ENCODE assay signal across 9 cellular contexts in genomic region chr3:112774293-112774926, GRCh38.
DNase-seq lines count a peak whose midpoint lies in the region; ATAC-seq, FAIRE-seq and TF ChIP-seq lines count a peak whose summit lies in the region.
"Had no signal": no experiment of that assay in that cellular context is flagged by ENCODE, and none has a peak within 500 bp of the region (broad histone marks: within the 10 kb centered on the region; RNA-seq: fewer than 3 reads in every experiment).

No MANE protein-coding gene starts in this region.

- H2AFZ ChIP-seq in astrocyte (ENCODE audit: low read depth, low read length) = no peak overlapping the region
- H2AFZ ChIP-seq: parathyroid adenoma had no signal

- H3K27me3 ChIP-seq in CD4-positive, alpha-beta T cell (ENCODE audit: control insufficient read depth, insufficient read depth, low read length) = no peaks in the 10 kb centered on the region
- H3K27me3 ChIP-seq in astrocyte (ENCODE audit: insufficient read depth, low read length) = no peaks in the 10 kb centered on the region
- no peaks in the 10 kb centered on the region for H3K27me3 ChIP-seq in lower lobe of right lung (ENCODE audit: low read depth)

- CTCF ChIA-PET in CD4-positive, alpha-beta T cell (lab: Charles Lee) = interaction anchor here (1.9 kb wide), 1 partner anchor 14 kb away, joined by 5 read pairs; no protein-coding TSS in a partner anchor

- H3K9ac ChIP-seq in astrocyte (ENCODE audit: low read length) = peak overlapping the region; percentile 24
- H3K9ac ChIP-seq: parathyroid adenoma had no signal

- no peaks in the 10 kb centered on the region for H3K36me3 ChIP-seq in astrocyte (ENCODE audit: insufficient read depth, low read length)
- H3K36me3 ChIP-seq in lower lobe of right lung = no peaks in the 10 kb centered on the region

- intact Hi-C loops in CD4-positive, alpha-beta T cell (cut with DNase I, micrococcal nuclease) = no loop called here
- intact Hi-C loops in lower lobe of right lung (cut with DNase I) = no loop called here

- H3K27me3 Mint-ChIP-seq in CD4-positive, alpha-beta T cell = no peaks in the 10 kb centered on the region
- H3K27me3 Mint-ChIP-seq in IgD-negative memory B cell = no peaks in the 10 kb centered on the region
- no peaks in the 10 kb centered on the region for H3K27me3 Mint-ChIP-seq in astrocyte (ENCODE audit: low read depth, unreplicated experiment)

- peaks cover 26% of the 10 kb centered on the region for H3K4me1 Mint-ChIP-seq in CD4-positive, alpha-beta T cell (ENCODE audit: low read depth)
- peaks cover 29 to 48% (median 38%) of the 10 kb centered on the region in 3 donors for H3K4me1 Mint-ChIP-seq in IgD-negative memory B cell
- peaks cover 21% of the 10 kb centered on the region for H3K4me1 Mint-ChIP-seq in astrocyte (ENCODE audit: low read depth, unreplicated experiment)

- no peaks in the 10 kb centered on the region for H3K9me3 ChIP-seq in CD4-positive, alpha-beta T cell (ENCODE audit: control insufficient read depth, low read length)
- H3K9me3 ChIP-seq in astrocyte (ENCODE audit: insufficient read depth, low read depth, low read length) (no peaks in the 10 kb centered on the region), lower lobe of right lung (no peaks in the 10 kb centered on the region)

- POLR2A ChIA-PET in CD4-positive, alpha-beta T cell (lab: Charles Lee) = interaction anchor here (1.0 to 1.4 kb wide), 6 partner anchors 20 to 202 kb away, joined by 3 to 4 read pairs (median 3); no protein-coding TSS in a partner anchor

- peak overlapping the region; percentile 68 for H3K27ac Mint-ChIP-seq in CD4-positive, alpha-beta T cell
- H3K27ac Mint-ChIP-seq in IgD-negative memory B cell (peak overlapping the region; percentile 80 to 94 (median 86)), astrocyte (ENCODE audit: unreplicated experiment) (no peak overlapping the region)

- peaks cover 40% of the 10 kb centered on the region for H3K4me1 ChIP-seq in astrocyte (ENCODE audit: insufficient read depth, low read length)
- H3K4me1 ChIP-seq in lower lobe of right lung = peaks cover 15% of the 10 kb centered on the region
- H3K4me1 ChIP-seq: parathyroid adenoma had no signal

- no peak for TF ChIP-seq CTCF in CD4-positive, alpha-beta T cell (IDR thresholded peaks at IDR 0.05)
- TF ChIP-seq CTCF in astrocyte (IDR thresholded peaks at IDR 0.05; ENCODE audit: insufficient read depth, low read depth, low read length) = no peak
- no peak for TF ChIP-seq CTCF in lower lobe of right lung (IDR thresholded peaks at IDR 0.05)

- H4K20me1 ChIP-seq in astrocyte (ENCODE audit: insufficient read depth, low read length) = no peaks in the 10 kb centered on the region

- H3K36me3 Mint-ChIP-seq in CD4-positive, alpha-beta T cell (ENCODE audit: low read depth) = no peaks in the 10 kb centered on the region
- H3K36me3 Mint-ChIP-seq in IgD-negative memory B cell (peaks cover 1% of the 10 kb centered on the region), astrocyte (ENCODE audit: low read depth, unreplicated experiment) (no peaks in the 10 kb centered on the region)

- peak; percentile 54 for ATAC-seq in CD4-positive, alpha-beta T cell (ENCODE audit: poor library complexity)
- ATAC-seq in lower lobe of right lung = no peak

- no peak overlapping the region for H3K27ac ChIP-seq in CD4-positive, alpha-beta T cell (ENCODE audit: low read depth, low read length)
- H3K27ac ChIP-seq in astrocyte (ENCODE audit: low read depth, low read length) = peak overlapping the region; percentile 80
- H3K27ac ChIP-seq in lower lobe of right lung = peak overlapping the region; percentile 11
- H3K27ac ChIP-seq: parathyroid adenoma had no signal

- no peak overlapping the region for H3K4me3 ChIP-seq in astrocyte (ENCODE audit: insufficient read depth, low read depth, low read length)
- no peak overlapping the region for H3K4me3 ChIP-seq in lower lobe of right lung

- peak overlapping the region; percentile 50 for H3K4me2 ChIP-seq in astrocyte (ENCODE audit: low read length)

- H3K9me3 Mint-ChIP-seq in CD4-positive, alpha-beta T cell = no peaks in the 10 kb centered on the region
- no peaks in the 10 kb centered on the region for H3K9me3 Mint-ChIP-seq in IgD-negative memory B cell
- H3K9me3 Mint-ChIP-seq in astrocyte (ENCODE audit: unreplicated experiment) = peaks cover 2% of the 10 kb centered on the region

- DNase-seq in CD4-positive, alpha-beta T cell = no peak
- DNase-seq in astrocyte (ENCODE audit: low read depth) (peak; percentile 83), lower lobe of right lung (no peak), occipital lobe (lab: John Stamatoyannopoulos, UW) (no peak), NCI-H524 treated with DMSO at 0.1 percent for 48 hours (lab: John Stamatoyannopoulos, UW) (no peak), germinal center (ENCODE audit: low spot score) (no peak), SHP77 (lab: John Stamatoyannopoulos, UW) (no peak)

- no peaks in the 10 kb centered on the region for H3K79me2 ChIP-seq in astrocyte (ENCODE audit: insufficient read depth, low read length)
- H3K79me2 ChIP-seq: parathyroid adenoma had no signal

- FAIRE-seq in astrocyte (lab: Jason Lieb, UNC) = peak; percentile 9

- H3K4me3 Mint-ChIP-seq in CD4-positive, alpha-beta T cell = no peak overlapping the region
- H3K4me3 Mint-ChIP-seq in IgD-negative memory B cell (peak overlapping the region in 3 of 4 donors; percentile 30 to 82 (median 62)), astrocyte (ENCODE audit: unreplicated experiment) (no peak overlapping the region)

Comparison
In these comparisons a context has a peak if more than half of its experiments do, and no peak if none do; other contexts are left out.
1. H3K4me3 Mint-ChIP-seq: peak in IgD-negative memory B cell (3 of 4); none in CD4-positive, alpha-beta T cell (single experiment) and astrocyte (single experiment).